ENCODE assay signal across 9 cellular contexts in the genomic region with DNA sequence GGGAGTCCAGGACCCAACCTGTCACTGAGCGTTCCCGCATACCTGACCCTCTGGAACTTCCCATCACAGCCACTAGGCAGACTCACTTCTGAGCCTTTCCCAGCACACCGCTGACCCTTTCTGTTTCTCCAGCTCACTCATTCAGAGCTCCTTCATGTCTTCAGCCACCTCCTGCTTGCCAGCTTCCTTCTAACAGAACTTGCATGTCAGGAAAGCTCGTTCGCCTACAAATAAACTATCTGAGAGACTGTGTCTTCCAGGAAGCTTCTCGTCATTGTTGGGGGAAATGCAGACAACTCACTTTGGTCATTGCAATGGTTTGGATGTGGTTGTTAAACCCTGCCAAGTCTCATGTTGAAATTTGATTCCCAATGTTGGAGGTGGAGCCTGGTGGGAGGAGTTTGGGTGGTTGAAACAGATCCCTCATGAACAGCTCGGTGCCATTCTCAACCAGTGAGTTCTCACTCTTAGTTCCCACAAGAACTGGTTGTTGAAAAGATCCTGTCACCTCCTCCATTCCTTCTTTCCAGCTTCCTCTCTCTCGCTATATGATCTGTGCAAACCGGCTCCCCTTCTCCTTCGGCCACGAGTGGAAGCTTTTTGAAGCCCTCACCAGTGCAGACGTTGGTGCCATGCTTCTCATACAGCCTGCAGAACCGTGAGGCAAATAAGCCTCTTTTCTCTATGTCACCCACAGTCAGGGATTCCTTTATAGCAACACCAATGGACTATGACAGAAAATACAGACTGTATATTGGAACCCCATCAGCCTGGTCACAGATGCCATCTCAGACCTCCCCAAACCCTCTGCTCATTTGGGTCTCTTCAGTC. TPM values are rescaled to one million over a fixed set of nuclear protein-coding genes. Genes with fewer than 3 reads are reported as not detected.
A peak's percentile ranks its signal among the peaks of the same experiment; 100 is the strongest.
DNase-seq lines count a peak whose midpoint lies in the region; ATAC-seq and TF ChIP-seq lines count a peak whose summit lies in the region.
"Had no signal": no experiment of that assay in that cellular context is flagged by ENCODE, and none has a peak within 500 bp of the region (broad histone marks: within the 10 kb centered on the region; RNA-seq: fewer than 3 reads in every experiment).

No MANE protein-coding gene starts in this region.

- peaks cover 6% of the 10 kb centered on the region for H3K4me1 ChIP-seq in neural progenitor cell

- H3K4me2 ChIP-seq in neural progenitor cell, result peak overlapping the region; percentile 56

- H3K27me3 Mint-ChIP-seq in neural progenitor cell (ENCODE audit: insufficient read depth, low read depth), result peaks cover 2% of the 10 kb centered on the region

- H3K9ac ChIP-seq in neural progenitor cell, result no peak overlapping the region

- peaks cover 19% of the 10 kb centered on the region for H3K4me1 Mint-ChIP-seq in neural progenitor cell

- H2AFZ ChIP-seq in neural progenitor cell (replicated peaks), result peak overlapping the region; percentile 97

- H3K27ac Mint-ChIP-seq in neural progenitor cell, result peak overlapping the region; percentile 85
- H3K27ac Mint-ChIP-seq: stimulated activated naive CD8-positive, alpha-beta T cell treated with anti-CD3 and anti-CD28 coated beads, Interleukin-15, amount 100 ng/mL, for 72 hours had no signal

- TF ChIP-seq CTCF in fibroblast of pulmonary artery (IDR thresholded peaks at IDR 0.05; ENCODE audit: low read length, missing control alignments) (peak; percentile 42), neural progenitor cell (IDR thresholded peaks at IDR 0.05) (peak; percentile 43)

- H3K27ac ChIP-seq in neural progenitor cell, result no peak overlapping the region

- no peaks in the 10 kb centered on the region for H3K9me3 Mint-ChIP-seq in neural progenitor cell
- H3K9me3 Mint-ChIP-seq: stimulated activated naive CD8-positive, alpha-beta T cell treated with anti-CD3 and anti-CD28 coated beads, Interleukin-15, amount 100 ng/mL, for 72 hours had no signal

- peak overlapping the region; percentile 63 for H3K4me3 Mint-ChIP-seq in neural progenitor cell
- H3K4me3 Mint-ChIP-seq: stimulated activated naive CD8-positive, alpha-beta T cell treated with anti-CD3 and anti-CD28 coated beads, Interleukin-15, amount 100 ng/mL, for 72 hours had no signal

- H3K9me3 ChIP-seq in neural progenitor cell (ENCODE audit: low read depth), result no peaks in the 10 kb centered on the region

- no peaks in the 10 kb centered on the region for H4K20me1 ChIP-seq in neural progenitor cell (ENCODE audit: low read depth)

- H3K4me3 ChIP-seq in fibroblast of pulmonary artery (replicated peaks; ENCODE audit: low read depth, low read length) (peak overlapping the region; percentile 40), neural progenitor cell (no peak overlapping the region)

- no peaks in the 10 kb centered on the region for H3K27me3 ChIP-seq in neural progenitor cell

- H3K79me2 ChIP-seq in neural progenitor cell (ENCODE audit: low read depth), result no peaks in the 10 kb centered on the region

- DNase-seq in EH (ENCODE audit: low read depth), result peak; percentile 83
- DNase-seq in NCI-H748 treated with DMSO at 0.1 percent for 48 hours (lab: John Stamatoyannopoulos, UW), result peak; percentile 61
- DNase-seq in fibroblast of pulmonary artery (ENCODE audit: low read depth), result peak; percentile 79
- DNase-seq in neural progenitor cell (ENCODE audit: low spot score), result peak; percentile 61
- DNase-seq in NCI-H187 (lab: John Stamatoyannopoulos, UW), result no peak
- no peak for DNase-seq in GDM1 (lab: John Stamatoyannopoulos, UW)
- DNase-seq in COLO668 (lab: John Stamatoyannopoulos, UW; ENCODE audit: unreplicated experiment), result no peak
- DNase-seq: stimulated activated naive CD8-positive, alpha-beta T cell treated with anti-CD3 and anti-CD28 coated beads, Interleukin-15, amount 100 ng/mL, for 72 hours had no signal

- no peak for ATAC-seq in GM19328 (IDR thresholded peaks at IDR 0.05; ENCODE audit: unreplicated experiment)
- ATAC-seq: stimulated activated naive CD8-positive, alpha-beta T cell treated with anti-CD3 and anti-CD28 coated beads, Interleukin-15, amount 100 ng/mL, for 72 hours had no signal

- no peaks in the 10 kb centered on the region for H3K36me3 Mint-ChIP-seq in neural progenitor cell

- no peaks in the 10 kb centered on the region for H3K36me3 ChIP-seq in neural progenitor cell

- peaks cover 11% of the 10 kb centered on the region for H3F3A ChIP-seq in neural progenitor cell (ENCODE audit: low read depth)

RNA-seq across cellular contexts. Expression of a gene that starts 1.4 kb away (rescaled TPM):
- not detected in 2 replicates for total RNA-seq in neural progenitor cell (ENCODE audit: low replicate concordance)

RNA-seq across cellular contexts. Expression of a gene that starts 28.1 kb away (rescaled TPM):
- total RNA-seq in neural progenitor cell (ENCODE audit: low replicate concordance), result 0.03 TPM in 1 of 2 replicates, not detected in the other

RNA-seq across cellular contexts. Expression of a gene that starts 41.4 kb away (rescaled TPM):
- total RNA-seq in neural progenitor cell (ENCODE audit: low replicate concordance), result 0.03 TPM in 1 of 2 replicates, not detected in the other

RNA-seq across cellular contexts. Expression of a gene that starts 50.2 kb away (rescaled TPM):
- total RNA-seq in neural progenitor cell (ENCODE audit: low replicate concordance), result not detected in 2 replicates

Comparison
In these comparisons a context has a peak if more than half of its experiments do, and no peak if none do; other contexts are left out.
1. DNase-seq: peak in EH (single experiment), NCI-H748 treated with DMSO at 0.1 percent for 48 hours (single experiment), fibroblast of pulmonary artery (single experiment) and neural progenitor cell (single experiment); none in NCI-H187 (0 of 2), GDM1 (single experiment) and COLO668 (single experiment).